ENCODE assay signal across 1 cellular context in genomic region chr20:53555081-53555480, GRCh38.
TF ChIP-seq lines count a peak whose summit lies in the region.

No MANE protein-coding gene starts in this region.

TF ChIP-seq in GM12878, 131 proteins besides CTCF, POLR2A, EP300 and RAD21 (continued from another document):
- TF ChIP-seq ATF2 (IDR thresholded peaks at IDR 0.05; ENCODE audit: low read length) (no peak), HDAC2 (IDR thresholded peaks at IDR 0.05) (no peak), JUND (IDR thresholded peaks at IDR 0.05; ENCODE audit: low read depth, low read length) (no peak)
- TF ChIP-seq, protein P1, sequence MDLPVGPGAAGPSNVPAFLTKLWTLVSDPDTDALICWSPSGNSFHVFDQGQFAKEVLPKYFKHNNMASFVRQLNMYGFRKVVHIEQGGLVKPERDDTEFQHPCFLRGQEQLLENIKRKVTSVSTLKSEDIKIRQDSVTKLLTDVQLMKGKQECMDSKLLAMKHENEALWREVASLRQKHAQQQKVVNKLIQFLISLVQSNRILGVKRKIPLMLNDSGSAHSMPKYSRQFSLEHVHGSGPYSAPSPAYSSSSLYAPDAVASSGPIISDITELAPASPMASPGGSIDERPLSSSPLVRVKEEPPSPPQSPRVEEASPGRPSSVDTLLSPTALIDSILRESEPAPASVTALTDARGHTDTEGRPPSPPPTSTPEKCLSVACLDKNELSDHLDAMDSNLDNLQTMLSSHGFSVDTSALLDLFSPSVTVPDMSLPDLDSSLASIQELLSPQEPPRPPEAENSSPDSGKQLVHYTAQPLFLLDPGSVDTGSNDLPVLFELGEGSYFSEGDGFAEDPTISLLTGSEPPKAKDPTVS (IDR thresholded peaks at IDR 0.05; ENCODE audit: low read depth, low read length) = no peak
